ENCODE assay signal across 9 cellular contexts in the genomic region with DNA sequence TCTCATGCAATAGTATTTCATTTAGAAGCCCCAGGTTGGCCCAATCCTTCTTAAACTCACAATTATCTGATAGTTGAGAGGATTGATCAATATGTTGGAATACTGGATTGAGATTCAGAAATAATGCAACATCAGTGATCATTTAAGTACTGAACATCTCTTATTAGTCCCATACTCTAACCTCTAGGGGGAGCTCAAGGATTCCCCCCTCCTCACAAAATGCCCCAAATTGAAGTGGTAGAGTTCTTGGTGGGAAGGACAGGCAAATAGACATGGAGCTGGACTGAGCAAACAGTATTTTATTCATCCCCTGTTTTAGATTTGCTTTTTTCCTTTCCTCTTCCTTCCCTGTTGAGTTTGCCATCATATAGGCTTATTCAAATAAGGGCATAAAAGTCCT.
DNase-seq lines count a peak whose midpoint lies in the region; ATAC-seq and TF ChIP-seq lines count a peak whose summit lies in the region.
"Had no signal": no experiment of that assay in that cellular context is flagged by ENCODE, and none has a peak within 500 bp of the region (broad histone marks: within the 10 kb centered on the region; RNA-seq: fewer than 3 reads in every experiment).

No MANE protein-coding gene starts in this region.

- H2AFZ ChIP-seq in OCI-LY7 (ENCODE audit: low read length), result no peak overlapping the region

- H3K9me2 ChIP-seq in OCI-LY7 (ENCODE audit: insufficient read depth, low read length), result no peaks in the 10 kb centered on the region

- BruUV-seq in OCI-LY7 (replicated peaks; lab: Mats Ljungman, UMichigan), result no TSS peak

- TF ChIP-seq CTCF in AG09319 (IDR thresholded peaks at IDR 0.05; ENCODE audit: low read depth, low read length) (peak; percentile 20), GM12874 (IDR thresholded peaks at IDR 0.05; ENCODE audit: insufficient read depth, low read depth, low read length) (peak; percentile 45), OCI-LY7 (conservative IDR thresholded peaks at IDR 0.05; ENCODE audit: low read length) (peak; percentile 89), fibroblast of pulmonary artery (IDR thresholded peaks at IDR 0.05; ENCODE audit: low read length, missing control alignments) (peak; percentile 47)

- no peaks in the 10 kb centered on the region for H3K9me3 ChIP-seq in OCI-LY7 (ENCODE audit: low read length)

- H4K20me1 ChIP-seq in OCI-LY7 (ENCODE audit: insufficient read depth, low read length), result no peaks in the 10 kb centered on the region

- POLR2A ChIA-PET in OCI-LY7 (lab: Charles Lee), result no interaction called here

- H3K79me2 ChIP-seq in OCI-LY7 (ENCODE audit: insufficient read depth, low read depth, low read length), result no peaks in the 10 kb centered on the region

- no peak overlapping the region for H3K4me2 ChIP-seq in OCI-LY7 (ENCODE audit: low read length)

- H3K4me1 ChIP-seq in OCI-LY7 (ENCODE audit: insufficient read depth, low read length, poor library complexity, severe bottlenecking), result no peaks in the 10 kb centered on the region

- ATAC-seq in GM18867 (IDR thresholded peaks at IDR 0.05; ENCODE audit: unreplicated experiment), result no peak
- ATAC-seq: left colon had no signal

- CTCF ChIA-PET in OCI-LY7 (lab: Charles Lee; ENCODE audit: unreplicated experiment), result interaction anchor here (1.4 kb wide), 1 partner anchor 194 kb away, joined by 3 read pairs; no protein-coding TSS in a partner anchor

- no peak for DNase-seq in AG09319 (ENCODE audit: extremely low read depth, low read depth)
- DNase-seq in OCI-LY7 (ENCODE audit: low spot score), result peak; percentile 55
- DNase-seq in fibroblast of pulmonary artery (ENCODE audit: low read depth), result peak; percentile 35
- DNase-seq in activated T-cell treated with anti-CD3 and anti-CD28 coated beads, Interleukin-2, amount 50 U/mL, for 48 hours, result no peak
- no peak for DNase-seq in AG20443 (ENCODE audit: low spot score)
- no peak for DNase-seq in cortex of kidney (lab: John Stamatoyannopoulos, UW)
- DNase-seq: left colon had no signal

- no peak overlapping the region for H3K27ac ChIP-seq in OCI-LY7 (ENCODE audit: low read depth, low read length, poor library complexity, severe bottlenecking)

- H3K4me3 ChIP-seq in OCI-LY7 (ENCODE audit: low read depth, low read length, poor library complexity, severe bottlenecking) (no peak overlapping the region), fibroblast of pulmonary artery (replicated peaks; ENCODE audit: low read depth, low read length) (no peak overlapping the region)

- intact Hi-C loops in OCI-LY7 (cut with micrococcal nuclease; ENCODE audit: unreplicated experiment), result loop anchor here (1.0 to 10.0 kb wide), 4 partner anchors 77 to 320 kb away; no protein-coding TSS in a partner anchor

- H3K36me3 ChIP-seq in OCI-LY7 (ENCODE audit: insufficient read depth, low read length), result no peaks in the 10 kb centered on the region

Comparison
In these comparisons a context has a peak if more than half of its experiments do, and no peak if none do; other contexts are left out.
1. DNase-seq: peak in OCI-LY7 (single experiment) and fibroblast of pulmonary artery (single experiment); none in AG09319 (single experiment), activated T-cell treated with anti-CD3 and anti-CD28 coated beads, Interleukin-2, amount 50 U/mL, for 48 hours (0 of 2), AG20443 (single experiment) and cortex of kidney (single experiment).
2. CTCF ChIP-seq: peak in every context shown above with its lines; median percentile 89 in OCI-LY7; 47 in fibroblast of pulmonary artery; 45 in GM12874; 20 in AG09319.